In genomic region chr10:71603754-71604153, GRCh38 we compare ENCODE assay signal across 36 cellular contexts.
"Had no signal": no experiment of that assay in that cellular context is flagged by ENCODE, and none has a peak within 500 bp of the region (broad histone marks: within the 10 kb centered on the region; RNA-seq: fewer than 3 reads in every experiment).

No MANE protein-coding gene starts in this region.

- H3K9me3 ChIP-seq: adrenal gland, body of pancreas, esophagus muscularis mucosa, gastrocnemius medialis, heart left ventricle had no signal

- H3K36me3 Mint-ChIP-seq: activated CD4-positive, alpha-beta memory T cell treated with anti-CD3 and anti-CD28 coated beads for 36 hours; activated CD8-positive, alpha-beta memory T cell treated with anti-CD3 and anti-CD28 coated beads, Interleukin-2, amount 10 ng/mL, durations not matched to agents 7 days and 5 days; activated naive CD4-positive, alpha-beta T cell treated with anti-CD3 and anti-CD28 coated beads, Interleukin-2, amount 50 U/mL, for 24 hours; activated naive CD8-positive, alpha-beta T cell treated with anti-CD3 and anti-CD28 coated beads for 36 hours had no signal

- H3K27me3 ChIP-seq: adrenal gland, body of pancreas, cardiac muscle cell, esophagus muscularis mucosa, gastrocnemius medialis, heart left ventricle had no signal

- H3K36me3 ChIP-seq: adrenal gland, cardiac muscle cell, esophagus muscularis mucosa, gastrocnemius medialis, heart left ventricle had no signal

- H3K9me3 Mint-ChIP-seq: activated CD4-positive, alpha-beta memory T cell treated with anti-CD3 and anti-CD28 coated beads for 36 hours; activated CD4-positive, alpha-beta T cell treated with anti-CD3 and anti-CD28 coated beads, Interleukin-2, amount 10 ng/mL, durations not matched to agents 24 days and 14 days; activated naive CD4-positive, alpha-beta T cell treated with anti-CD3 and anti-CD28 coated beads for 36 hours; activated naive CD4-positive, alpha-beta T cell treated with anti-CD3 and anti-CD28 coated beads, Interleukin-2, amount 50 U/mL, for 24 hours; activated naive CD8-positive, alpha-beta T cell treated with anti-CD3 and anti-CD28 coated beads for 36 hours; activated naive CD8-positive, alpha-beta T cell treated with anti-CD3 and anti-CD28 coated beads, Interleukin-2, amount 50 U/mL, for 24 hours; activated T-helper 1 cell treated with anti-CD3 and anti-CD28 coated beads, Interleukin-12 subunit alpha, Interleukin-12 subunit beta, Interleukin-2, Interleukin-4 antibody, amounts not matched to agents 30 ng/mL and 10 ng/mL and 1 ng/mL, durations not matched to agents 14 hours and 24 hours and 36 hours; activated T-helper 2 cell treated with anti-CD3 and anti-CD28 coated beads, Interferon-gamma antibody, Interleukin-2, Interleukin-4, amounts not matched to agents 10 μg/mL and 5 μg/mL and 100 μg/mL, durations not matched to agents 14 hours and 24 hours and 36 hours; effector memory CD8-positive, alpha-beta T cell; T-helper 2 cell treated with Interferon-gamma antibody and Interleukin-4, amounts not matched to agents 5 μg/mL and 100 μg/mL, for 36 hours had no signal

- H3K4me1 Mint-ChIP-seq: activated naive CD4-positive, alpha-beta T cell treated with anti-CD3 and anti-CD28 coated beads, Interleukin-2, amount 50 U/mL, for 24 hours had no signal

- ATAC-seq: activated CD4-positive, alpha-beta T cell treated with anti-CD3 and anti-CD28 coated beads for 36 hours; activated CD8-positive, alpha-beta memory T cell treated with anti-CD3 and anti-CD28 coated beads, Interleukin-2, amount 10 ng/mL, durations not matched to agents 7 days and 5 days; activated CD8-positive, alpha-beta T cell treated with anti-CD3 and anti-CD28 coated beads, Interleukin-2, amount 10 ng/mL, durations not matched to agents 7 days and 5 days; activated naive CD8-positive, alpha-beta T cell treated with anti-CD3 and anti-CD28 coated beads, Interleukin-2, amount 50 U/mL, for 24 hours; body of pancreas; effector memory CD8-positive, alpha-beta T cell; foreskin keratinocyte; gastrocnemius medialis; heart left ventricle; T-helper 17 cell had no signal

- H3K4me3 Mint-ChIP-seq: activated CD4-positive, alpha-beta memory T cell treated with anti-CD3 and anti-CD28 coated beads for 36 hours; activated CD4-positive, alpha-beta T cell treated with anti-CD3 and anti-CD28 coated beads for 36 hours; activated CD4-positive, alpha-beta T cell treated with anti-CD3 and anti-CD28 coated beads, Interleukin-2, amount 10 ng/mL, durations not matched to agents 24 days and 14 days; activated CD8-positive, alpha-beta memory T cell treated with anti-CD3 and anti-CD28 coated beads, Interleukin-2, amount 10 ng/mL, durations not matched to agents 7 days and 5 days; activated CD8-positive, alpha-beta T cell treated with anti-CD3 and anti-CD28 coated beads, Interleukin-2, amount 10 ng/mL, durations not matched to agents 7 days and 5 days; activated naive CD4-positive, alpha-beta T cell treated with anti-CD3 and anti-CD28 coated beads for 36 hours; activated naive CD4-positive, alpha-beta T cell treated with anti-CD3 and anti-CD28 coated beads, Interleukin-2, amount 50 U/mL, for 24 hours; activated naive CD8-positive, alpha-beta T cell treated with anti-CD3 and anti-CD28 coated beads for 36 hours; activated naive CD8-positive, alpha-beta T cell treated with anti-CD3 and anti-CD28 coated beads, Interleukin-2, amount 50 U/mL, for 24 hours; activated T-helper 1 cell treated with anti-CD3 and anti-CD28 coated beads, Interleukin-12 subunit alpha, Interleukin-12 subunit beta, Interleukin-2, Interleukin-4 antibody, amounts not matched to agents 30 ng/mL and 10 ng/mL and 1 ng/mL, durations not matched to agents 14 hours and 24 hours and 36 hours; effector memory CD8-positive, alpha-beta T cell; T-helper 17 cell; T-helper 2 cell treated with Interferon-gamma antibody and Interleukin-4, amounts not matched to agents 5 μg/mL and 100 μg/mL, for 36 hours had no signal

- H3K4me3 ChIP-seq: adrenal gland, body of pancreas, cardiac muscle cell, coronary artery, esophagus muscularis mucosa, gastrocnemius medialis, heart left ventricle had no signal

- DNase-seq: activated CD4-positive, alpha-beta memory T cell treated with anti-CD3 and anti-CD28 coated beads for 36 hours; activated CD4-positive, alpha-beta T cell treated with anti-CD3 and anti-CD28 coated beads for 36 hours; activated CD4-positive, alpha-beta T cell treated with anti-CD3 and anti-CD28 coated beads, Interleukin-2, amount 10 ng/mL, durations not matched to agents 24 days and 14 days; activated CD4-positive, CD25-positive, alpha-beta regulatory T cell; activated CD4-positive, CD25-positive, alpha-beta regulatory T cell treated with anti-CD3 and anti-CD28 coated beads, Interleukin-2, amount 50 U/mL, for 72 hours; activated CD8-positive, alpha-beta memory T cell treated with anti-CD3 and anti-CD28 coated beads, Interleukin-2, amount 10 ng/mL, durations not matched to agents 7 days and 5 days; activated CD8-positive, alpha-beta memory T cell treated with anti-CD3 and anti-CD28 coated beads, Interleukin-2, amount 50 U/mL, for 4 hours; activated CD8-positive, alpha-beta T cell treated with anti-CD3 and anti-CD28 coated beads, Interleukin-2, amount 10 ng/mL, durations not matched to agents 7 days and 5 days; activated effector memory CD4-positive, alpha-beta T cell treated with anti-CD3 and anti-CD28 coated beads, Interleukin-2, amount 50 U/mL, for 16 hours; activated naive CD4-positive, alpha-beta T cell treated with anti-CD3 and anti-CD28 coated beads for 36 hours; activated naive CD8-positive, alpha-beta T cell treated with anti-CD3 and anti-CD28 coated beads for 36 hours; activated naive CD8-positive, alpha-beta T cell treated with anti-CD3 and anti-CD28 coated beads, Interleukin-2, amount 50 U/mL, for 24 hours; activated T-cell treated with anti-CD3 and anti-CD28 coated beads, Interleukin-2, amount 50 U/mL, for 1 hour; activated T-cell treated with anti-CD3 and anti-CD28 coated beads, Interleukin-2, amount 50 U/mL, for 48 hours; aorta; body of pancreas; central memory CD4-positive, alpha-beta T cell; cerebellar nuclear complex; dermis blood vessel endothelial cell; effector CD4-positive, alpha-beta T cell; effector memory CD8-positive, alpha-beta T cell; erythroblast; foreskin keratinocyte; gastrocnemius medialis; glutamatergic neuron; heart left ventricle; T-helper 17 cell; T1000 had no signal

- H3K27ac ChIP-seq: adrenal gland, body of pancreas, cardiac muscle cell, coronary artery, esophagus muscularis mucosa, foreskin keratinocyte, gastrocnemius medialis, heart left ventricle had no signal

- H3K27ac Mint-ChIP-seq: activated CD4-positive, alpha-beta memory T cell treated with anti-CD3 and anti-CD28 coated beads for 36 hours; activated CD4-positive, alpha-beta T cell treated with anti-CD3 and anti-CD28 coated beads for 36 hours; activated CD4-positive, alpha-beta T cell treated with anti-CD3 and anti-CD28 coated beads, Interleukin-2, amount 10 ng/mL, durations not matched to agents 24 days and 14 days; activated CD8-positive, alpha-beta memory T cell treated with anti-CD3 and anti-CD28 coated beads, Interleukin-2, amount 10 ng/mL, durations not matched to agents 7 days and 5 days; activated CD8-positive, alpha-beta T cell treated with anti-CD3 and anti-CD28 coated beads, Interleukin-2, amount 10 ng/mL, durations not matched to agents 7 days and 5 days; activated naive CD4-positive, alpha-beta T cell treated with anti-CD3 and anti-CD28 coated beads for 36 hours; activated naive CD4-positive, alpha-beta T cell treated with anti-CD3 and anti-CD28 coated beads, Interleukin-2, amount 50 U/mL, for 24 hours; activated T-helper 2 cell treated with anti-CD3 and anti-CD28 coated beads, Interferon-gamma antibody, Interleukin-2, Interleukin-4, amounts not matched to agents 10 μg/mL and 5 μg/mL and 100 μg/mL, durations not matched to agents 14 hours and 24 hours and 36 hours; effector memory CD8-positive, alpha-beta T cell; T-helper 17 cell; T-helper 2 cell treated with Interferon-gamma antibody and Interleukin-4, amounts not matched to agents 5 μg/mL and 100 μg/mL, for 36 hours had no signal

- H3K27me3 Mint-ChIP-seq: activated CD4-positive, alpha-beta memory T cell treated with anti-CD3 and anti-CD28 coated beads for 36 hours; activated CD4-positive, alpha-beta T cell treated with anti-CD3 and anti-CD28 coated beads for 36 hours; activated CD4-positive, alpha-beta T cell treated with anti-CD3 and anti-CD28 coated beads, Interleukin-2, amount 10 ng/mL, durations not matched to agents 24 days and 14 days; activated CD8-positive, alpha-beta memory T cell treated with anti-CD3 and anti-CD28 coated beads, Interleukin-2, amount 10 ng/mL, durations not matched to agents 7 days and 5 days; activated naive CD4-positive, alpha-beta T cell treated with anti-CD3 and anti-CD28 coated beads, Interleukin-2, amount 50 U/mL, for 24 hours; activated naive CD8-positive, alpha-beta T cell treated with anti-CD3 and anti-CD28 coated beads for 36 hours; activated naive CD8-positive, alpha-beta T cell treated with anti-CD3 and anti-CD28 coated beads, Interleukin-2, amount 50 U/mL, for 24 hours had no signal
